In the genomic region with DNA sequence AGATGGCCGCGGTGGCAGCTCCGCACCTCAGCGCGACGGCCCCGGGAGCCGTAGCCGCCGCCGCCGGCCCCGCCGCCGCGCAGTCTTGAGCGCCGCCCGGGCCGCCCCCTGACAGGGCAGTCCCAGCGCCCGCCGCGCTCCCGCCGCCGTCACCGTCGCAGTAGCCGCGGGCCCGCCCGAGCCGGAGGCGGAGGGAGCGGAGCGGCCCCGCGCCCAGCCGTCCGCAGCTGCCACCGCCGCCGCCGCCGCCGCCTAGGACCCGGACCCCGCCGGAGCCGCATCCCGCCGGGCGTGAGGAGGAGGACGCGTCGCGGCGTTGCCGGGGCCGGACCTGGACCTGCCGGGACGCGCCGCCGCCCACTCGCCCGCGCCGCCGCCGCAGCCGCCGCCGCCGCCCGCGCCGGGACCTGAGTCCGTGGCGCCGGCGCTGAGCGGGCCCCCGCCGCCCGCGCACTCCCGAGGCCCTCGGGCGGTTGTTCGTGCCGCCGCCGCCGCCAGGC, we compare ENCODE assay signal across 1 cellular context.
TF ChIP-seq lines count a peak whose summit lies in the region.

No MANE protein-coding gene starts in this region.

TF ChIP-seq in GM12878, 131 proteins besides CTCF, POLR2A, EP300 and RAD21:
- TF ChIP-seq ETV6 (conservative IDR thresholded peaks at IDR 0.05 in 1 of 2, IDR thresholded peaks at IDR 0.05 in 1 of 2; ENCODE audit: borderline replicate concordance in 1 of 2, low read depth in 1 of 2) (no peak), GABPA (IDR thresholded peaks at IDR 0.05; ENCODE audit: low read depth) (no peak), SMARCA5 (IDR thresholded peaks at IDR 0.05) (peak; percentile 24; the same call in 1 of the 2 replicates), ZZZ3 (IDR thresholded peaks at IDR 0.05; ENCODE audit: control insufficient read depth, insufficient read length, low read depth) (no peak)
- TF ChIP-seq, protein P1, sequence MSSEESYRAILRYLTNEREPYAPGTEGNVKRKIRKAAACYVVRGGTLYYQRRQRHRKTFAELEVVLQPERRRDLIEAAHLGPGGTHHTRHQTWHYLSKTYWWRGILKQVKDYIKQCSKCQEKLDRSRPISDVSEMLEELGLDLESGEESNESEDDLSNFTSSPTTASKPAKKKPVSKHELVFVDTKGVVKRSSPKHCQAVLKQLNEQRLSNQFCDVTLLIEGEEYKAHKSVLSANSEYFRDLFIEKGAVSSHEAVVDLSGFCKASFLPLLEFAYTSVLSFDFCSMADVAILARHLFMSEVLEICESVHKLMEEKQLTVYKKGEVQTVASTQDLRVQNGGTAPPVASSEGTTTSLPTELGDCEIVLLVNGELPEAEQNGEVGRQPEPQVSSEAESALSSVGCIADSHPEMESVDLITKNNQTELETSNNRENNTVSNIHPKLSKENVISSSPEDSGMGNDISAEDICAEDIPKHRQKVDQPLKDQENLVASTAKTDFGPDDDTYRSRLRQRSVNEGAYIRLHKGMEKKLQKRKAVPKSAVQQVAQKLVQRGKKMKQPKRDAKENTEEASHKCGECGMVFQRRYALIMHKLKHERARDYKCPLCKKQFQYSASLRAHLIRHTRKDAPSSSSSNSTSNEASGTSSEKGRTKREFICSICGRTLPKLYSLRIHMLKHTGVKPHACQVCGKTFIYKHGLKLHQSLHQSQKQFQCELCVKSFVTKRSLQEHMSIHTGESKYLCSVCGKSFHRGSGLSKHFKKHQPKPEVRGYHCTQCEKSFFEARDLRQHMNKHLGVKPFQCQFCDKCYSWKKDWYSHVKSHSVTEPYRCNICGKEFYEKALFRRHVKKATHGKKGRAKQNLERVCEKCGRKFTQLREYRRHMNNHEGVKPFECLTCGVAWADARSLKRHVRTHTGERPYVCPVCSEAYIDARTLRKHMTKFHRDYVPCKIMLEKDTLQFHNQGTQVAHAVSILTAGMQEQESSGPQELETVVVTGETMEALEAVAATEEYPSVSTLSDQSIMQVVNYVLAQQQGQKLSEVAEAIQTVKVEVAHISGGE (CRISPR knock-in tag; IDR thresholded peaks at IDR 0.05) = no peak
- TF ChIP-seq, protein P2, sequence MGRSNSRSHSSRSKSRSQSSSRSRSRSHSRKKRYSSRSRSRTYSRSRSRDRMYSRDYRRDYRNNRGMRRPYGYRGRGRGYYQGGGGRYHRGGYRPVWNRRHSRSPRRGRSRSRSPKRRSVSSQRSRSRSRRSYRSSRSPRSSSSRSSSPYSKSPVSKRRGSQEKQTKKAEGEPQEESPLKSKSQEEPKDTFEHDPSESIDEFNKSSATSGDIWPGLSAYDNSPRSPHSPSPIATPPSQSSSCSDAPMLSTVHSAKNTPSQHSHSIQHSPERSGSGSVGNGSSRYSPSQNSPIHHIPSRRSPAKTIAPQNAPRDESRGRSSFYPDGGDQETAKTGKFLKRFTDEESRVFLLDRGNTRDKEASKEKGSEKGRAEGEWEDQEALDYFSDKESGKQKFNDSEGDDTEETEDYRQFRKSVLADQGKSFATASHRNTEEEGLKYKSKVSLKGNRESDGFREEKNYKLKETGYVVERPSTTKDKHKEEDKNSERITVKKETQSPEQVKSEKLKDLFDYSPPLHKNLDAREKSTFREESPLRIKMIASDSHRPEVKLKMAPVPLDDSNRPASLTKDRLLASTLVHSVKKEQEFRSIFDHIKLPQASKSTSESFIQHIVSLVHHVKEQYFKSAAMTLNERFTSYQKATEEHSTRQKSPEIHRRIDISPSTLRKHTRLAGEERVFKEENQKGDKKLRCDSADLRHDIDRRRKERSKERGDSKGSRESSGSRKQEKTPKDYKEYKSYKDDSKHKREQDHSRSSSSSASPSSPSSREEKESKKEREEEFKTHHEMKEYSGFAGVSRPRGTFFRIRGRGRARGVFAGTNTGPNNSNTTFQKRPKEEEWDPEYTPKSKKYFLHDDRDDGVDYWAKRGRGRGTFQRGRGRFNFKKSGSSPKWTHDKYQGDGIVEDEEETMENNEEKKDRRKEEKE (IDR thresholded peaks at IDR 0.05) = 0 out of 2 replicates have a peak, but pooled peaks have one; percentile 26
